ENCODE assay signal across 14 cellular contexts in the genomic region with DNA sequence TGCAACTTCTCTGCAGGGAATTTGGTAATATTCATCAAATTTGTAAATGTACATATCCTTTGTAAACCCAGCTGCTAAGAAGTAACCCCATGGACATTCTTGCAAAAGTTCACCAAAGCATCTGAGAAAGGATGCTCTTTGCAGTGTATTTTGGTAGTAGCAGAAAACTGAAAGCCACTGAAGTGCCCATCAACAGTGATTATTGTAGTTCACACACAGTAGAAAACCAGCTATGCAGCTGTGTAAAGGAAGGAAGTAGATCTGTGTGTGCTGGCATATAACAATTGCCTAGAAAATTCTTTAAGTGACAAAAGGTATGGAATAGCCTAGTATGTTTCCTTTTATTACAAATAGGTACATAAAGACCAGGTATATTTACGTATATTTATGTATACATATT.
DNase-seq lines count a peak whose midpoint lies in the region; ATAC-seq and TF ChIP-seq lines count a peak whose summit lies in the region.
"Had no signal": no experiment of that assay in that cellular context is flagged by ENCODE, and none has a peak within 500 bp of the region (broad histone marks: within the 10 kb centered on the region; RNA-seq: fewer than 3 reads in every experiment).

No MANE protein-coding gene starts in this region.

- TF ChIP-seq CTCF in GM12865 (IDR thresholded peaks at IDR 0.05; ENCODE audit: insufficient read depth, low read depth, low read length, missing control alignments): no peak

- H3K4me3 ChIP-seq in GM12865 (ENCODE audit: low read depth, low read length): no peak overlapping the region
- H3K4me3 ChIP-seq: BLaER1 treated with 17β-estradiol and CSF1 and Interleukin-3, amounts not matched to agents 10 nM and 100 nM had no signal

- peak; percentile 68 for DNase-seq in DMS53 (lab: John Stamatoyannopoulos, UW)
- peak; percentile 71 for DNase-seq in GM12865 (ENCODE audit: low read depth)
- peak; percentile 18 to 29 for DNase-seq in Kasumi-1 (lab: John Stamatoyannopoulos, UW)
- DNase-seq in NCI-H82 treated with DMSO at 0.1 percent for 48 hours (lab: John Stamatoyannopoulos, UW; ENCODE audit: unreplicated experiment): no peak
- DNase-seq in NCI-H446 (lab: John Stamatoyannopoulos, UW): no peak
- no peak for DNase-seq in NCI-H446 treated with DMSO at 0.1 percent for 48 hours (lab: John Stamatoyannopoulos, UW)
- DNase-seq: ACHN; Calu3; CD4-positive, CD25-positive, alpha-beta regulatory T cell; DMS 273 treated with DMSO at 0.1 percent for 48 hours; H7; KG1 had no signal

- ATAC-seq in GM21576 (IDR thresholded peaks at IDR 0.05; ENCODE audit: unreplicated experiment): peak; percentile 42

Comparison
In these comparisons a context has a peak if more than half of its experiments do, and no peak if none do; other contexts are left out.
1. DNase-seq: peak in DMS53 (single experiment), GM12865 (single experiment) and Kasumi-1 (2 of 2); none in NCI-H82 treated with DMSO at 0.1 percent for 48 hours (single experiment), NCI-H446 (0 of 2) and NCI-H446 treated with DMSO at 0.1 percent for 48 hours (single experiment).